In the genomic region with DNA sequence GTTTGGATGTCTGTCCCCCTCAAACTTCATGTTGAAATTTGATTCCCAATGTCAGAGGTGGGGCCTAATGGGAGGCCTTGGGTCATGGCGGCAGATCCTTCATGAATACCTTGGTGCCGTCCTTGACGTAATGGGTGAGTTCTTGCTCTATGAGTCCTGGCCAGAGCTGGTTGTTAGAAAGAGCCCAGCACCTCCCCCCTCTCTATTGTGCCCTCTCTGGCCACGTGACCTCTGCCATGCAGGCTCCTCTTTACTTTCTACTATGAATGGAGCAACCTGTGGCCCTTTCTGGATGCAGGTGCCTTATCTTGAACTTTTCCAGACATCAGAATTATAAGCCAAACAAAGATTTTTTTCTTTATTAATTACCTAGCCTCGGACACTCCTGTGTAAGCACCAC, we compare ENCODE assay signal across 24 cellular contexts. TPM values are rescaled to one million over a fixed set of nuclear protein-coding genes. Genes with fewer than 3 reads are reported as not detected.
A peak's percentile ranks its signal among the peaks of the same experiment; 100 is the strongest.
DNase-seq lines count a peak whose midpoint lies in the region; ATAC-seq, FAIRE-seq and TF ChIP-seq lines count a peak whose summit lies in the region.
"Had no signal": no experiment of that assay in that cellular context is flagged by ENCODE, and none has a peak within 500 bp of the region (broad histone marks: within the 10 kb centered on the region; RNA-seq: fewer than 3 reads in every experiment).

No MANE protein-coding gene starts in this region.

- H3K9me3 ChIP-seq in DOHH2 (ENCODE audit: control insufficient read depth, insufficient read depth, low read length) = no peaks in the 10 kb centered on the region
- H3K9me3 ChIP-seq: A549, colonic mucosa, HAP-1, tibial artery had no signal

- CTCF ChIA-PET in activated CD8-positive, alpha-beta T cell treated with anti-CD3 and anti-CD28 coated beads for 36 hours (lab: Charles Lee) = no interaction called here
- CTCF ChIA-PET in activated CD8-positive, alpha-beta T cell treated with anti-CD3 and anti-CD28 coated beads, Interleukin-2, amount 10 ng/mL, durations not matched to agents 7 days and 5 days (lab: Charles Lee) = no interaction called here

- peaks cover 59% of the 10 kb centered on the region for H3K4me1 Mint-ChIP-seq in activated CD8-positive, alpha-beta T cell treated with anti-CD3 and anti-CD28 coated beads for 36 hours (ENCODE audit: low read depth)
- H3K4me1 Mint-ChIP-seq in activated CD8-positive, alpha-beta T cell treated with anti-CD3 and anti-CD28 coated beads, Interleukin-2, amount 10 ng/mL, durations not matched to agents 7 days and 5 days (ENCODE audit: low read depth) = peaks cover 61% of the 10 kb centered on the region
- H3K4me1 Mint-ChIP-seq in activated T-helper 1 cell treated with anti-CD3 and anti-CD28 coated beads, Interleukin-12 subunit alpha, Interleukin-12 subunit beta, Interleukin-2, Interleukin-4 antibody, amounts not matched to agents 30 ng/mL and 10 ng/mL and 1 ng/mL, durations not matched to agents 14 hours and 24 hours and 36 hours (ENCODE audit: low read depth) = peaks cover 48% of the 10 kb centered on the region
- peaks cover 36 to 65% of the 10 kb centered on the region in 2 donors for H3K4me1 Mint-ChIP-seq in natural killer cell
- H3K4me1 Mint-ChIP-seq: endodermal cell had no signal

- no peaks in the 10 kb centered on the region for H3K27me3 ChIP-seq in DOHH2 (ENCODE audit: control insufficient read depth, low read length)
- no peaks in the 10 kb centered on the region for H3K27me3 ChIP-seq in foreskin keratinocyte
- H3K27me3 ChIP-seq: colonic mucosa, tibial artery had no signal

- H3F3A ChIP-seq in DOHH2 (ENCODE audit: control insufficient read depth, insufficient read depth) = peaks cover 26% of the 10 kb centered on the region

- intact Hi-C loops in activated CD8-positive, alpha-beta T cell treated with anti-CD3 and anti-CD28 coated beads for 36 hours (cut with micrococcal nuclease) = no loop called here
- intact Hi-C loops in activated T-helper 1 cell treated with anti-CD3 and anti-CD28 coated beads, Interleukin-12 subunit alpha, Interleukin-12 subunit beta, Interleukin-2, Interleukin-4 antibody, amounts not matched to agents 30 ng/mL and 10 ng/mL and 1 ng/mL, durations not matched to agents 14 hours and 24 hours and 36 hours (cut with micrococcal nuclease) = no loop called here
- intact Hi-C loops in natural killer cell (cut with micrococcal nuclease) = no loop called here

- no peaks in the 10 kb centered on the region for H3K9me3 Mint-ChIP-seq in activated CD8-positive, alpha-beta T cell treated with anti-CD3 and anti-CD28 coated beads for 36 hours
- H3K9me3 Mint-ChIP-seq in activated CD8-positive, alpha-beta T cell treated with anti-CD3 and anti-CD28 coated beads, Interleukin-2, amount 10 ng/mL, durations not matched to agents 7 days and 5 days (ENCODE audit: insufficient read depth) = no peaks in the 10 kb centered on the region
- no peaks in the 10 kb centered on the region for H3K9me3 Mint-ChIP-seq in activated T-helper 1 cell treated with anti-CD3 and anti-CD28 coated beads, Interleukin-12 subunit alpha, Interleukin-12 subunit beta, Interleukin-2, Interleukin-4 antibody, amounts not matched to agents 30 ng/mL and 10 ng/mL and 1 ng/mL, durations not matched to agents 14 hours and 24 hours and 36 hours
- no peaks in the 10 kb centered on the region for H3K9me3 Mint-ChIP-seq in natural killer cell
- H3K9me3 Mint-ChIP-seq: activated CD4-positive, alpha-beta T cell treated with anti-CD3 and anti-CD28 coated beads, Interleukin-2, amount 10 ng/mL, durations not matched to agents 7 days and 5 days; endodermal cell had no signal

- H3K4me3 ChIP-seq in DOHH2 (ENCODE audit: low read length) = no peak overlapping the region
- H3K4me3 ChIP-seq: A549, colonic mucosa, HAP-1, PC-9, tibial artery had no signal

- peaks cover 66% of the 10 kb centered on the region for H3K36me3 Mint-ChIP-seq in activated CD8-positive, alpha-beta T cell treated with anti-CD3 and anti-CD28 coated beads for 36 hours (ENCODE audit: low read depth)
- peaks cover 59% of the 10 kb centered on the region for H3K36me3 Mint-ChIP-seq in activated CD8-positive, alpha-beta T cell treated with anti-CD3 and anti-CD28 coated beads, Interleukin-2, amount 10 ng/mL, durations not matched to agents 7 days and 5 days (ENCODE audit: low read depth)
- peaks cover 36% of the 10 kb centered on the region for H3K36me3 Mint-ChIP-seq in activated T-helper 1 cell treated with anti-CD3 and anti-CD28 coated beads, Interleukin-12 subunit alpha, Interleukin-12 subunit beta, Interleukin-2, Interleukin-4 antibody, amounts not matched to agents 30 ng/mL and 10 ng/mL and 1 ng/mL, durations not matched to agents 14 hours and 24 hours and 36 hours (ENCODE audit: low read depth)
- no peaks in the 10 kb centered on the region for H3K36me3 Mint-ChIP-seq in natural killer cell

- H3K27ac ChIP-seq in DOHH2 (ENCODE audit: low read depth, low read length) (peak overlapping the region; percentile 23; the same call in 1 of the 2 replicates), foreskin keratinocyte (no peak overlapping the region)
- H3K27ac ChIP-seq: A549, colonic mucosa, PC-9, tibial artery had no signal

- peaks cover 14% of the 10 kb centered on the region for H4K20me1 ChIP-seq in DOHH2 (ENCODE audit: control insufficient read depth, insufficient read depth, low read depth, low read length)

- POLR2A ChIA-PET in activated CD8-positive, alpha-beta T cell treated with anti-CD3 and anti-CD28 coated beads for 36 hours (lab: Charles Lee) = interaction anchor here (0.6 to 3.8 kb wide), 5 partner anchors 9 to 36 kb away, joined by 3 to 24 read pairs (median 3); no protein-coding TSS in a partner anchor
- POLR2A ChIA-PET in activated CD8-positive, alpha-beta T cell treated with anti-CD3 and anti-CD28 coated beads, Interleukin-2, amount 10 ng/mL, durations not matched to agents 7 days and 5 days (lab: Charles Lee) = interaction anchor here (0.6 kb wide), 1 partner anchor 145 kb away, joined by 3 read pairs; no protein-coding TSS in a partner anchor

- peak overlapping the region; percentile 76 for H3K27ac Mint-ChIP-seq in activated CD8-positive, alpha-beta T cell treated with anti-CD3 and anti-CD28 coated beads for 36 hours
- no peak overlapping the region for H3K27ac Mint-ChIP-seq in activated CD8-positive, alpha-beta T cell treated with anti-CD3 and anti-CD28 coated beads, Interleukin-2, amount 10 ng/mL, durations not matched to agents 7 days and 5 days
- H3K27ac Mint-ChIP-seq in activated T-helper 1 cell treated with anti-CD3 and anti-CD28 coated beads, Interleukin-12 subunit alpha, Interleukin-12 subunit beta, Interleukin-2, Interleukin-4 antibody, amounts not matched to agents 30 ng/mL and 10 ng/mL and 1 ng/mL, durations not matched to agents 14 hours and 24 hours and 36 hours = peak overlapping the region; percentile 23
- peak overlapping the region; percentile 69 to 83 for H3K27ac Mint-ChIP-seq in natural killer cell
- H3K27ac Mint-ChIP-seq: endodermal cell had no signal

- TF ChIP-seq CTCF in activated CD8-positive, alpha-beta T cell treated with anti-CD3 and anti-CD28 coated beads for 36 hours (IDR thresholded peaks at IDR 0.05) = no peak
- TF ChIP-seq CTCF in DOHH2 (IDR thresholded peaks at IDR 0.05; ENCODE audit: low read depth, low read length, poor library complexity, severe bottlenecking) (no peak), natural killer cell (IDR thresholded peaks at IDR 0.05) (no peak), foreskin keratinocyte (conservative IDR thresholded peaks at IDR 0.05) (no peak)

- ATAC-seq in activated CD8-positive, alpha-beta T cell treated with anti-CD3 and anti-CD28 coated beads for 36 hours = no peak
- ATAC-seq in activated CD8-positive, alpha-beta T cell treated with anti-CD3 and anti-CD28 coated beads, Interleukin-2, amount 10 ng/mL, durations not matched to agents 7 days and 5 days = no peak
- ATAC-seq in natural killer cell (no peak), foreskin keratinocyte (no peak)
- ATAC-seq: A549; stimulated activated naive CD8-positive, alpha-beta T cell treated with anti-CD3 and anti-CD28 coated beads, Interleukin-15, Interleukin-2, amounts not matched to agents 100 U/mL and 50 U/mL, for 24 hours had no signal

- no peaks in the 10 kb centered on the region for H3K27me3 Mint-ChIP-seq in activated CD8-positive, alpha-beta T cell treated with anti-CD3 and anti-CD28 coated beads for 36 hours
- no peaks in the 10 kb centered on the region for H3K27me3 Mint-ChIP-seq in activated CD8-positive, alpha-beta T cell treated with anti-CD3 and anti-CD28 coated beads, Interleukin-2, amount 10 ng/mL, durations not matched to agents 7 days and 5 days (ENCODE audit: low read depth)
- H3K27me3 Mint-ChIP-seq in activated T-helper 1 cell treated with anti-CD3 and anti-CD28 coated beads, Interleukin-12 subunit alpha, Interleukin-12 subunit beta, Interleukin-2, Interleukin-4 antibody, amounts not matched to agents 30 ng/mL and 10 ng/mL and 1 ng/mL, durations not matched to agents 14 hours and 24 hours and 36 hours (ENCODE audit: insufficient read depth) = no peaks in the 10 kb centered on the region
- no peaks in the 10 kb centered on the region for H3K27me3 Mint-ChIP-seq in natural killer cell (ENCODE audit: low read depth in 2 of 2)
- H3K27me3 Mint-ChIP-seq: activated CD4-positive, alpha-beta T cell treated with anti-CD3 and anti-CD28 coated beads, Interleukin-2, amount 10 ng/mL, durations not matched to agents 7 days and 5 days had no signal

- H3K79me2 ChIP-seq in DOHH2 (ENCODE audit: control insufficient read depth, low read length) = peaks cover 100% of the 10 kb centered on the region

- peaks cover 44% of the 10 kb centered on the region for H3K36me3 ChIP-seq in DOHH2 (ENCODE audit: control insufficient read depth, low read length)
- H3K36me3 ChIP-seq: colonic mucosa, HAP-1 had no signal

- FAIRE-seq in frontal cortex (lab: Jason Lieb, UNC) = no peak
- FAIRE-seq: A549, D721Med, small intestine had no signal

- H3K4me2 ChIP-seq in DOHH2 (ENCODE audit: low read length) = 0 out of 2 replicates have a peak overlapping the region, but pooled peaks have one; percentile 30
- H3K4me2 ChIP-seq: A549, PC-9 had no signal

- H3K9me2 ChIP-seq in DOHH2 (replicated peaks; ENCODE audit: control insufficient read depth, low read length) = no peaks in the 10 kb centered on the region

- H3K4me1 ChIP-seq in DOHH2 (ENCODE audit: control insufficient read depth, low read length) (peaks cover 95% of the 10 kb centered on the region), foreskin keratinocyte (no peaks in the 10 kb centered on the region)
- H3K4me1 ChIP-seq: A549 had no signal

- DNase-seq in activated CD8-positive, alpha-beta T cell treated with anti-CD3 and anti-CD28 coated beads for 36 hours = no peak
- no peak for DNase-seq in activated CD8-positive, alpha-beta T cell treated with anti-CD3 and anti-CD28 coated beads, Interleukin-2, amount 10 ng/mL, durations not matched to agents 7 days and 5 days
- no peak for DNase-seq in activated T-helper 1 cell treated with anti-CD3 and anti-CD28 coated beads, Interleukin-12 subunit alpha, Interleukin-12 subunit beta, Interleukin-2, Interleukin-4 antibody, amounts not matched to agents 30 ng/mL and 10 ng/mL and 1 ng/mL, durations not matched to agents 14 hours and 24 hours and 36 hours (ENCODE audit: low spot score)
- DNase-seq in natural killer cell = no peak
- DNase-seq in C1 segment of cervical spinal cord (lab: John Stamatoyannopoulos, UW) = no peak
- no peak for DNase-seq in frontal cortex (ENCODE audit: low spot score in 2 of 2)
- no peak for DNase-seq in foreskin keratinocyte
- DNase-seq: activated CD4-positive, alpha-beta T cell treated with anti-CD3 and anti-CD28 coated beads, Interleukin-2, amount 10 ng/mL, durations not matched to agents 7 days and 5 days; colonic mucosa; endodermal cell; IMR-90; NCI-H1417; NCI-H446 treated with DMSO at 0.1 percent for 48 hours; occipital lobe; PC-9; SHP77 treated with DMSO at 0.1 percent for 48 hours; small intestine; stimulated activated CD4-positive, alpha-beta T cell treated with anti-CD3 and anti-CD28 coated beads, Interleukin-2, amount 100 ng/mL, for 24 hours; stimulated activated naive CD8-positive, alpha-beta T cell treated with anti-CD3 and anti-CD28 coated beads, Interleukin-15, Interleukin-2, amounts not matched to agents 100 U/mL and 50 U/mL, for 24 hours; tibial artery had no signal

- H3K4me3 Mint-ChIP-seq in activated CD8-positive, alpha-beta T cell treated with anti-CD3 and anti-CD28 coated beads for 36 hours = no peak overlapping the region
- no peak overlapping the region for H3K4me3 Mint-ChIP-seq in activated CD8-positive, alpha-beta T cell treated with anti-CD3 and anti-CD28 coated beads, Interleukin-2, amount 10 ng/mL, durations not matched to agents 7 days and 5 days
- H3K4me3 Mint-ChIP-seq in activated T-helper 1 cell treated with anti-CD3 and anti-CD28 coated beads, Interleukin-12 subunit alpha, Interleukin-12 subunit beta, Interleukin-2, Interleukin-4 antibody, amounts not matched to agents 30 ng/mL and 10 ng/mL and 1 ng/mL, durations not matched to agents 14 hours and 24 hours and 36 hours = no peak overlapping the region
- H3K4me3 Mint-ChIP-seq in natural killer cell = peak overlapping the region; percentile 19
- H3K4me3 Mint-ChIP-seq: activated CD4-positive, alpha-beta T cell treated with anti-CD3 and anti-CD28 coated beads, Interleukin-2, amount 10 ng/mL, durations not matched to agents 7 days and 5 days; endodermal cell had no signal

RNA-seq across cellular contexts. Expression of a gene that starts 40.7 kb away (rescaled TPM):
- total RNA-seq in activated CD8-positive, alpha-beta T cell treated with anti-CD3 and anti-CD28 coated beads for 36 hours = 100 to 1,000 TPM; 266 to 268 TPM
- total RNA-seq in activated CD8-positive, alpha-beta T cell treated with anti-CD3 and anti-CD28 coated beads, Interleukin-2, amount 10 ng/mL, durations not matched to agents 7 days and 5 days = 100 to 1,000 TPM; 173 to 176 TPM
- 195 and 202 TPM in 2 replicates for total RNA-seq in activated T-helper 1 cell treated with anti-CD3 and anti-CD28 coated beads, Interleukin-12 subunit alpha, Interleukin-12 subunit beta, Interleukin-2, Interleukin-4 antibody, amounts not matched to agents 30 ng/mL and 10 ng/mL and 1 ng/mL, durations not matched to agents 14 hours and 24 hours and 36 hours
- total RNA-seq in natural killer cell (100 to 1,000 TPM; 177 to 209 (median 203) TPM), frontal cortex (49.7 TPM), foreskin keratinocyte (12.4 TPM in 2 replicates)
- polyA plus RNA-seq in foreskin keratinocyte = 3.7 and 4.0 TPM in 2 replicates

RNA-seq across cellular contexts. Expression of a gene that starts 51.4 kb away (rescaled TPM):
- total RNA-seq in activated CD8-positive, alpha-beta T cell treated with anti-CD3 and anti-CD28 coated beads for 36 hours = 10 to 100 TPM; 18.2 to 19.0 TPM
- total RNA-seq in activated CD8-positive, alpha-beta T cell treated with anti-CD3 and anti-CD28 coated beads, Interleukin-2, amount 10 ng/mL, durations not matched to agents 7 days and 5 days = 10 to 100 TPM; 22.5 to 24.4 TPM
- 23.1 and 24.9 TPM in 2 replicates for total RNA-seq in activated T-helper 1 cell treated with anti-CD3 and anti-CD28 coated beads, Interleukin-12 subunit alpha, Interleukin-12 subunit beta, Interleukin-2, Interleukin-4 antibody, amounts not matched to agents 30 ng/mL and 10 ng/mL and 1 ng/mL, durations not matched to agents 14 hours and 24 hours and 36 hours
- 10 to 100 TPM; 32.9 to 49.5 (median 41.8) TPM for total RNA-seq in natural killer cell
- 21.2 TPM for total RNA-seq in frontal cortex
- 21.6 and 25.8 TPM in 2 replicates for total RNA-seq in foreskin keratinocyte
- 10.6 and 10.7 TPM in 2 replicates for polyA plus RNA-seq in foreskin keratinocyte
